In the genomic region with DNA sequence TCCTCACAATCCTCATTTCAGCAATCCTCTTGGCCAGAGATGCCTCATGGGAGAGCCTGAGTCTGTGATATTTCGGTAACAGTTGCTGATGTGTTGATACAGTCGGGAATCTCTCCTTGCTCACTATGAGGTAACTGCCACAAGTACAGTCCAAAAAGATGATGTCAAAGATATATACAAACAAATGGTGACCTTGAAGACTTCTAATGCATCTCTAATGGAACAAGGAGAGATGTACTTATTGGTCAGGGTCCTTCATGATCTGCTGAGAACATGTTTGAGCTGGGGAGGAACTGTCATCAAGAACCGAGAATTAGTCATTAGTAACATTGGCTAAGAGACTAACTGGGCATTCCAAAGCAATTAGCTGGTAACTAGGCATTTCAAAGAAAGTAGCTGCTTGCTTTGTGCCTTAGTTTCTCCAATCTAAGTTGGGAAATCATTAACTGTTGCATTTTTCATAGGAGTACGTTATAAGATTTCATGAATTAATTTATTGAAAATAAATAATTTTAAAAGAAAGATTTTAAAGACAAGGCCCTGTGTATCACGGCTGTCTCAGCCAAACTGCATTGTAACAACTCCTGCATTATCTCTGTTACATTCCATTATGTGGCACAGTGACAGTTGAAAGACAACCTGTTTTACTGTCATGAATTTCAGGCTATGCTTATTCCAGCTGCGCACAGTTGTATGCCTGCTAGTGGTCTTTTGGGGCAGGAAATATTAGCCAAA, we compare ENCODE assay signal across 1 cellular context.
TF ChIP-seq lines count a peak whose summit lies in the region.

No MANE protein-coding gene starts in this region.

TF ChIP-seq in GM23338, 12 proteins besides CTCF, POLR2A, EP300 and RAD21 (continued from another document):
- TF ChIP-seq, protein P1, sequence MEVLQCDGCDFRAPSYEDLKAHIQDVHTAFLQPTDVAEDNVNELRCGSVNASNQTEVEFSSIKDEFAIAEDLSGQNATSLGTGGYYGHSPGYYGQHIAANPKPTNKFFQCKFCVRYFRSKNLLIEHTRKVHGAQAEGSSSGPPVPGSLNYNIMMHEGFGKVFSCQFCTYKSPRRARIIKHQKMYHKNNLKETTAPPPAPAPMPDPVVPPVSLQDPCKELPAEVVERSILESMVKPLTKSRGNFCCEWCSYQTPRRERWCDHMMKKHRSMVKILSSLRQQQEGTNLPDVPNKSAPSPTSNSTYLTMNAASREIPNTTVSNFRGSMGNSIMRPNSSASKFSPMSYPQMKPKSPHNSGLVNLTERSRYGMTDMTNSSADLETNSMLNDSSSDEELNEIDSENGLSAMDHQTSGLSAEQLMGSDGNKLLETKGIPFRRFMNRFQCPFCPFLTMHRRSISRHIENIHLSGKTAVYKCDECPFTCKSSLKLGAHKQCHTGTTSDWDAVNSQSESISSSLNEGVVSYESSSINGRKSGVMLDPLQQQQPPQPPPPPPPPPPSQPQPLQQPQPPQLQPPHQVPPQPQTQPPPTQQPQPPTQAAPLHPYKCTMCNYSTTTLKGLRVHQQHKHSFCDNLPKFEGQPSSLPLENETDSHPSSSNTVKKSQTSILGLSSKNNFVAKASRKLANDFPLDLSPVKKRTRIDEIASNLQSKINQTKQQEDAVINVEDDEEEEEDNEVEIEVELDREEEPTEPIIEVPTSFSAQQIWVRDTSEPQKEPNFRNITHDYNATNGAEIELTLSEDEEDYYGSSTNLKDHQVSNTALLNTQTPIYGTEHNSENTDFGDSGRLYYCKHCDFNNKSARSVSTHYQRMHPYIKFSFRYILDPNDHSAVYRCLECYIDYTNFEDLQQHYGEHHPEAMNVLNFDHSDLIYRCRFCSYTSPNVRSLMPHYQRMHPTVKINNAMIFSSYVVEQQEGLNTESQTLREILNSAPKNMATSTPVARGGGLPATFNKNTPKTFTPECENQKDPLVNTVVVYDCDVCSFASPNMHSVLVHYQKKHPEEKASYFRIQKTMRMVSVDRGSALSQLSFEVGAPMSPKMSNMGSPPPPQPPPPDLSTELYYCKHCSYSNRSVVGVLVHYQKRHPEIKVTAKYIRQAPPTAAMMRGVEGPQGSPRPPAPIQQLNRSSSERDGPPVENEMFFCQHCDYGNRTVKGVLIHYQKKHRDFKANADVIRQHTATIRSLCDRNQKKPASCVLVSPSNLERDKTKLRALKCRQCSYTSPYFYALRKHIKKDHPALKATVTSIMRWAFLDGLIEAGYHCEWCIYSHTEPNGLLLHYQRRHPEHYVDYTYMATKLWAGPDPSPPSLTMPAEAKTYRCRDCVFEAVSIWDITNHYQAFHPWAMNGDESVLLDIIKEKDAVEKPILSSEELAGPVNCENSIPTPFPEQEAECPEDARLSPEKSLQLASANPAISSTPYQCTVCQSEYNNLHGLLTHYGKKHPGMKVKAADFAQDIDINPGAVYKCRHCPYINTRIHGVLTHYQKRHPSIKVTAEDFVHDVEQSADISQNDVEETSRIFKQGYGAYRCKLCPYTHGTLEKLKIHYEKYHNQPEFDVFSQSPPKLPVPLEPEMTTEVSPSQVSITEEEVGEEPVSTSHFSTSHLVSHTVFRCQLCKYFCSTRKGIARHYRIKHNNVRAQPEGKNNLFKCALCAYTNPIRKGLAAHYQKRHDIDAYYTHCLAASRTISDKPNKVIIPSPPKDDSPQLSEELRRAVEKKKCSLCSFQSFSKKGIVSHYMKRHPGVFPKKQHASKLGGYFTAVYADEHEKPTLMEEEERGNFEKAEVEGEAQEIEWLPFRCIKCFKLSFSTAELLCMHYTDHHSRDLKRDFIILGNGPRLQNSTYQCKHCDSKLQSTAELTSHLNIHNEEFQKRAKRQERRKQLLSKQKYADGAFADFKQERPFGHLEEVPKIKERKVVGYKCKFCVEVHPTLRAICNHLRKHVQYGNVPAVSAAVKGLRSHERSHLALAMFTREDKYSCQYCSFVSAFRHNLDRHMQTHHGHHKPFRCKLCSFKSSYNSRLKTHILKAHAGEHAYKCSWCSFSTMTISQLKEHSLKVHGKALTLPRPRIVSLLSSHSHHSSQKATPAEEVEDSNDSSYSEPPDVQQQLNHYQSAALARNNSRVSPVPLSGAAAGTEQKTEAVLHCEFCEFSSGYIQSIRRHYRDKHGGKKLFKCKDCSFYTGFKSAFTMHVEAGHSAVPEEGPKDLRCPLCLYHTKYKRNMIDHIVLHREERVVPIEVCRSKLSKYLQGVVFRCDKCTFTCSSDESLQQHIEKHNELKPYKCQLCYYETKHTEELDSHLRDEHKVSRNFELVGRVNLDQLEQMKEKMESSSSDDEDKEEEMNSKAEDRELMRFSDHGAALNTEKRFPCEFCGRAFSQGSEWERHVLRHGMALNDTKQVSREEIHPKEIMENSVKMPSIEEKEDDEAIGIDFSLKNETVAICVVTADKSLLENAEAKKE (CRISPR knock-in tag; IDR thresholded peaks at IDR 0.05) = no peak
- TF ChIP-seq, protein P2, sequence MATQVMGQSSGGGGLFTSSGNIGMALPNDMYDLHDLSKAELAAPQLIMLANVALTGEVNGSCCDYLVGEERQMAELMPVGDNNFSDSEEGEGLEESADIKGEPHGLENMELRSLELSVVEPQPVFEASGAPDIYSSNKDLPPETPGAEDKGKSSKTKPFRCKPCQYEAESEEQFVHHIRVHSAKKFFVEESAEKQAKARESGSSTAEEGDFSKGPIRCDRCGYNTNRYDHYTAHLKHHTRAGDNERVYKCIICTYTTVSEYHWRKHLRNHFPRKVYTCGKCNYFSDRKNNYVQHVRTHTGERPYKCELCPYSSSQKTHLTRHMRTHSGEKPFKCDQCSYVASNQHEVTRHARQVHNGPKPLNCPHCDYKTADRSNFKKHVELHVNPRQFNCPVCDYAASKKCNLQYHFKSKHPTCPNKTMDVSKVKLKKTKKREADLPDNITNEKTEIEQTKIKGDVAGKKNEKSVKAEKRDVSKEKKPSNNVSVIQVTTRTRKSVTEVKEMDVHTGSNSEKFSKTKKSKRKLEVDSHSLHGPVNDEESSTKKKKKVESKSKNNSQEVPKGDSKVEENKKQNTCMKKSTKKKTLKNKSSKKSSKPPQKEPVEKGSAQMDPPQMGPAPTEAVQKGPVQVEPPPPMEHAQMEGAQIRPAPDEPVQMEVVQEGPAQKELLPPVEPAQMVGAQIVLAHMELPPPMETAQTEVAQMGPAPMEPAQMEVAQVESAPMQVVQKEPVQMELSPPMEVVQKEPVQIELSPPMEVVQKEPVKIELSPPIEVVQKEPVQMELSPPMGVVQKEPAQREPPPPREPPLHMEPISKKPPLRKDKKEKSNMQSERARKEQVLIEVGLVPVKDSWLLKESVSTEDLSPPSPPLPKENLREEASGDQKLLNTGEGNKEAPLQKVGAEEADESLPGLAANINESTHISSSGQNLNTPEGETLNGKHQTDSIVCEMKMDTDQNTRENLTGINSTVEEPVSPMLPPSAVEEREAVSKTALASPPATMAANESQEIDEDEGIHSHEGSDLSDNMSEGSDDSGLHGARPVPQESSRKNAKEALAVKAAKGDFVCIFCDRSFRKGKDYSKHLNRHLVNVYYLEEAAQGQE (IDR thresholded peaks at IDR 0.05; ENCODE audit: unreplicated experiment) = no peak
- no peak for TF ChIP-seq CREB1 (CRISPR knock-in tag; IDR thresholded peaks at IDR 0.05; ENCODE audit: low read depth)
- TF ChIP-seq EZH2phosphoT487 (IDR thresholded peaks at IDR 0.05; ENCODE audit: unreplicated experiment) = no peak
- no peak for TF ChIP-seq POLR2AphosphoS5 (IDR thresholded peaks at IDR 0.05; ENCODE audit: low read depth)
